Comparison of ENCODE assay signal across 17 cellular contexts in genomic region chr15:62600376-62600775, GRCh38.
DNase-seq lines count a peak whose midpoint lies in the region; ATAC-seq and TF ChIP-seq lines count a peak whose summit lies in the region.
"Had no signal": no experiment of that assay in that cellular context is flagged by ENCODE, and none has a peak within 500 bp of the region (broad histone marks: within the 10 kb centered on the region; RNA-seq: fewer than 3 reads in every experiment).

No MANE protein-coding gene starts in this region.

- H3K4me3 ChIP-seq in ascending aorta = no peak overlapping the region
- H3K4me3 ChIP-seq in smooth muscle cell = no peak overlapping the region

- intact Hi-C loops in ascending aorta (cut with DNase I) = no loop called here

- no peak overlapping the region for H2AFZ ChIP-seq in smooth muscle cell (ENCODE audit: low read depth)

- peaks cover 0 to 9% of the 10 kb centered on the region in 2 donors for H3K4me1 ChIP-seq in ascending aorta
- peaks cover 4% of the 10 kb centered on the region for H3K4me1 ChIP-seq in smooth muscle cell (ENCODE audit: low read depth)

- H3K9me3 ChIP-seq in ascending aorta = no peaks in the 10 kb centered on the region
- H3K9me3 ChIP-seq in smooth muscle cell (replicated peaks; ENCODE audit: low read depth) = no peaks in the 10 kb centered on the region

- H3K27me3 ChIP-seq in ascending aorta (no peaks in the 10 kb centered on the region), smooth muscle cell (ENCODE audit: low read depth) (no peaks in the 10 kb centered on the region)

- TF ChIP-seq CTCF in ascending aorta (IDR thresholded peaks at IDR 0.05) = no peak
- TF ChIP-seq CTCF in smooth muscle cell (IDR thresholded peaks at IDR 0.05; ENCODE audit: borderline replicate concordance, insufficient read depth, poor library complexity, severe bottlenecking) = no peak

- no peaks in the 10 kb centered on the region for H4K20me1 ChIP-seq in smooth muscle cell (ENCODE audit: low read depth)

- peaks cover under 1% of the 10 kb centered on the region for H3F3A ChIP-seq in smooth muscle cell (ENCODE audit: low read depth)

- ATAC-seq in GM19463 (IDR thresholded peaks at IDR 0.05; ENCODE audit: unreplicated experiment) (no peak), esophagus mucosa (no peak), GM18520 (IDR thresholded peaks at IDR 0.05; ENCODE audit: unreplicated experiment) (no peak)
- ATAC-seq: PC-3 had no signal

- peak overlapping the region; percentile 35 for H3K4me2 ChIP-seq in smooth muscle cell
- H3K4me2 ChIP-seq: KMS-11 had no signal

- DNase-seq in COLO829 (ENCODE audit: low spot score) = peak; percentile 28
- no peak for DNase-seq in ascending aorta (ENCODE audit: low spot score in 2 of 2)
- peak; percentile 25 for DNase-seq in left kidney (ENCODE audit: low read depth, low spot score)
- DNase-seq in smooth muscle cell (lab: John Stamatoyannopoulos, UW; ENCODE audit: unreplicated experiment) = no peak
- DNase-seq: COR-L47, GDM1, NCI-H1417 treated with DMSO at 0.1 percent for 48 hours, NCI-H187 treated with DMSO at 0.1 percent for 48 hours, NCI-H226, NCI-H524, PC-3, RPMI8226, SIG-M5 had no signal

- H3K36me3 ChIP-seq in ascending aorta = no peaks in the 10 kb centered on the region
- H3K36me3 ChIP-seq in smooth muscle cell (ENCODE audit: low read depth) = no peaks in the 10 kb centered on the region

- WGBS in smooth muscle cell (ENCODE audit: low lambda C conversion rate) = 66% methylated on average over 3 of the region's 3 CpGs

- no peak overlapping the region for H3K9ac ChIP-seq in smooth muscle cell (ENCODE audit: low read depth)
- H3K9ac ChIP-seq: KMS-11 had no signal

- peaks cover 12% of the 10 kb centered on the region for H3K79me2 ChIP-seq in smooth muscle cell (ENCODE audit: low read depth)

- H3K27ac ChIP-seq in ascending aorta (peak overlapping the region; percentile 57 to 60), smooth muscle cell (ENCODE audit: low read depth) (no peak overlapping the region)
- H3K27ac ChIP-seq: KMS-11 had no signal

Comparison
In these comparisons a context has a peak if more than half of its experiments do, and no peak if none do; other contexts are left out.
1. DNase-seq: peak in COLO829 (single experiment) and left kidney (single experiment); none in ascending aorta (0 of 2) and smooth muscle cell (single experiment).